In the genomic region with DNA sequence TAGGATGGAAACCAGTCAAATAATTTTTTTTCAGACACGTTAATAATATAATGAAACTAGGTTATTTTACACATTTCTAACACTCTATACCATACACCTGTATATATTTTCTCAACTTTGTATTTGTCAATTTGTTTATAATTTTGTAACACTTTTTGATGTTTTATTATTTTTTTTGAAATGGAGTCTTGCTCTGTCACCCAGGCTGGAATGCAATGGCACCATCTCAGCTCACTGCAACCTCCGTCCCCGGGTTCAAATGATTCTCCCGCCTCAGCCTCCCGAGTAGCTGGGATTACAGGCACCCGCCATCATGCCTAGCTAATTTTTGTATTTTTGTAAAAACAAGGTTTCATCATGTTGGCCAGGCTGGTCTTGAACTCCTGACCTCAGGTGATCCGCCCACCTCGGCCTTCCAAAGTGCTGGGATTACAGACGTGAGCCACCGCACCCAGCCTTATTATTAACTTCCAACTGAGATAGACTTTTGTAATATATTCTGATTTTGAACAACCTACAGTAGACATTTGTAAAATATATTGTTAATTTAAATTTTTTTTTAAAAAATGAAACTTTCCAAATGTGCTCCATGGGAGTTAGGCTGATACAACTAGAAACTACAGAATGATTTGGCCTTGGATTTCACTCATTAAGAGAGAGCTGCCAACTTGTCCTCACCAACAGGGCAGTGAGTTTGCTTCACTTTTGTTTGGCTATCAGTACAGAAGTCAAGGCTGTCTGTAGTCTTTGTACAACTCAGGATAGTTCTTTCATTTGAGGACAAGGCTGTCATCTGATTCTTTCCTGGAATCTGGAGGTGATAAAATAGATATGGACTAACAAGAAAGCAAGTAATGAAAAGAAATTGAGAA, we compare ENCODE assay signal across 1 cellular context.
A peak's percentile ranks its signal among the peaks of the same experiment; 100 is the strongest.
TF ChIP-seq lines count a peak whose summit lies in the region.

No MANE protein-coding gene starts in this region.

TF ChIP-seq in HepG2, 621 proteins besides CTCF, POLR2A, EP300 and RAD21 (continued from another document and continues in another):
- TF ChIP-seq TFDP2 (CRISPR knock-in tag; IDR thresholded peaks at IDR 0.05), result no peak
- no peak for TF ChIP-seq ZBTB8A (CRISPR knock-in tag; IDR thresholded peaks at IDR 0.05; ENCODE audit: borderline replicate concordance, low read depth)
- TF ChIP-seq GFI1 (CRISPR knock-in tag; IDR thresholded peaks at IDR 0.05; ENCODE audit: borderline replicate concordance), result peak; percentile 60
- TF ChIP-seq ZNF547 (CRISPR knock-in tag; IDR thresholded peaks at IDR 0.05), result no peak
- no peak for TF ChIP-seq CREB1 (IDR thresholded peaks at IDR 0.05)
- TF ChIP-seq CREB1 (CRISPR knock-in tag; IDR thresholded peaks at IDR 0.05), result no peak
- TF ChIP-seq, protein P1, sequence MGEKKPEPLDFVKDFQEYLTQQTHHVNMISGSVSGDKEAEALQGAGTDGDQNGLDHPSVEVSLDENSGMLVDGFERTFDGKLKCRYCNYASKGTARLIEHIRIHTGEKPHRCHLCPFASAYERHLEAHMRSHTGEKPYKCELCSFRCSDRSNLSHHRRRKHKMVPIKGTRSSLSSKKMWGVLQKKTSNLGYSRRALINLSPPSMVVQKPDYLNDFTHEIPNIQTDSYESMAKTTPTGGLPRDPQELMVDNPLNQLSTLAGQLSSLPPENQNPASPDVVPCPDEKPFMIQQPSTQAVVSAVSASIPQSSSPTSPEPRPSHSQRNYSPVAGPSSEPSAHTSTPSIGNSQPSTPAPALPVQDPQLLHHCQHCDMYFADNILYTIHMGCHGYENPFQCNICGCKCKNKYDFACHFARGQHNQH (CRISPR knock-in tag; IDR thresholded peaks at IDR 0.05), result no peak
- TF ChIP-seq SP4 (CRISPR knock-in tag; IDR thresholded peaks at IDR 0.05), result no peak
- TF ChIP-seq TP53 (CRISPR knock-in tag; conservative IDR thresholded peaks at IDR 0.05), result no peak
- TF ChIP-seq ZNF781 (CRISPR knock-in tag; IDR thresholded peaks at IDR 0.05; ENCODE audit: borderline replicate concordance, not compliant biosample characterization), result no peak
- no peak for TF ChIP-seq ZNF280D (CRISPR knock-in tag; IDR thresholded peaks at IDR 0.05)
- no peak; the same call in 1 of the 2 replicates for TF ChIP-seq ZNF792 (CRISPR knock-in tag; IDR thresholded peaks at IDR 0.05)
- TF ChIP-seq SCMH1 (CRISPR knock-in tag; IDR thresholded peaks at IDR 0.05; ENCODE audit: borderline replicate concordance), result no peak
- no peak for TF ChIP-seq ZNF605 (CRISPR knock-in tag; IDR thresholded peaks at IDR 0.05)
- TF ChIP-seq SP1 (IDR thresholded peaks at IDR 0.05), result no peak
- no peak for TF ChIP-seq SP1 (CRISPR knock-in tag; IDR thresholded peaks at IDR 0.05)
- TF ChIP-seq POGZ (CRISPR knock-in tag; IDR thresholded peaks at IDR 0.05), result peak; percentile 90
- no peak for TF ChIP-seq HOXA9 (CRISPR knock-in tag; IDR thresholded peaks at IDR 0.05; ENCODE audit: borderline replicate concordance)
- TF ChIP-seq BRF2 (CRISPR knock-in tag; IDR thresholded peaks at IDR 0.05), result no peak; the same call in 1 of the 2 replicates
- TF ChIP-seq RFXANK (CRISPR knock-in tag; IDR thresholded peaks at IDR 0.05), result no peak
- no peak for TF ChIP-seq TCF12 (IDR thresholded peaks at IDR 0.05)
- TF ChIP-seq TCF12 (CRISPR knock-in tag; IDR thresholded peaks at IDR 0.05), result no peak
- TF ChIP-seq ZNF761 (CRISPR knock-in tag; conservative IDR thresholded peaks at IDR 0.05), result no peak
- TF ChIP-seq, protein P2, sequence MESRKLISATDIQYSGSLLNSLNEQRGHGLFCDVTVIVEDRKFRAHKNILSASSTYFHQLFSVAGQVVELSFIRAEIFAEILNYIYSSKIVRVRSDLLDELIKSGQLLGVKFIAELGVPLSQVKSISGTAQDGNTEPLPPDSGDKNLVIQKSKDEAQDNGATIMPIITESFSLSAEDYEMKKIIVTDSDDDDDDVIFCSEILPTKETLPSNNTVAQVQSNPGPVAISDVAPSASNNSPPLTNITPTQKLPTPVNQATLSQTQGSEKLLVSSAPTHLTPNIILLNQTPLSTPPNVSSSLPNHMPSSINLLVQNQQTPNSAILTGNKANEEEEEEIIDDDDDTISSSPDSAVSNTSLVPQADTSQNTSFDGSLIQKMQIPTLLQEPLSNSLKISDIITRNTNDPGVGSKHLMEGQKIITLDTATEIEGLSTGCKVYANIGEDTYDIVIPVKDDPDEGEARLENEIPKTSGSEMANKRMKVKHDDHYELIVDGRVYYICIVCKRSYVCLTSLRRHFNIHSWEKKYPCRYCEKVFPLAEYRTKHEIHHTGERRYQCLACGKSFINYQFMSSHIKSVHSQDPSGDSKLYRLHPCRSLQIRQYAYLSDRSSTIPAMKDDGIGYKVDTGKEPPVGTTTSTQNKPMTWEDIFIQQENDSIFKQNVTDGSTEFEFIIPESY (CRISPR knock-in tag; IDR thresholded peaks at IDR 0.05), result peak; percentile 55
- peak; percentile 49; the same call in 1 of the 2 replicates for TF ChIP-seq NFIC (IDR thresholded peaks at IDR 0.05; ENCODE audit: low read length)
- TF ChIP-seq SMARCC2 (IDR thresholded peaks at IDR 0.05), result no peak
- TF ChIP-seq EEA1 (CRISPR knock-in tag; IDR thresholded peaks at IDR 0.05; ENCODE audit: borderline replicate concordance), result no peak
- TF ChIP-seq ZNF337 (CRISPR knock-in tag; IDR thresholded peaks at IDR 0.05; ENCODE audit: borderline replicate concordance, low read depth), result no peak
- TF ChIP-seq HOXD1 (CRISPR knock-in tag; IDR thresholded peaks at IDR 0.05), result no peak; the same call in 1 of the 2 replicates
- TF ChIP-seq, protein P3, sequence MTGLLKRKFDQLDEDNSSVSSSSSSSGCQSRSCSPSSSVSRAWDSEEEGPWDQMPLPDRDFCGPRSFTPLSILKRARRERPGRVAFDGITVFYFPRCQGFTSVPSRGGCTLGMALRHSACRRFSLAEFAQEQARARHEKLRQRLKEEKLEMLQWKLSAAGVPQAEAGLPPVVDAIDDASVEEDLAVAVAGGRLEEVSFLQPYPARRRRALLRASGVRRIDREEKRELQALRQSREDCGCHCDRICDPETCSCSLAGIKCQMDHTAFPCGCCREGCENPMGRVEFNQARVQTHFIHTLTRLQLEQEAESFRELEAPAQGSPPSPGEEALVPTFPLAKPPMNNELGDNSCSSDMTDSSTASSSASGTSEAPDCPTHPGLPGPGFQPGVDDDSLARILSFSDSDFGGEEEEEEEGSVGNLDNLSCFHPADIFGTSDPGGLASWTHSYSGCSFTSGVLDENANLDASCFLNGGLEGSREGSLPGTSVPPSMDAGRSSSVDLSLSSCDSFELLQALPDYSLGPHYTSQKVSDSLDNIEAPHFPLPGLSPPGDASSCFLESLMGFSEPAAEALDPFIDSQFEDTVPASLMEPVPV (CRISPR knock-in tag; IDR thresholded peaks at IDR 0.05), result no peak
- no peak for TF ChIP-seq ZNF512 (CRISPR knock-in tag; IDR thresholded peaks at IDR 0.05)
- TF ChIP-seq SP140L (CRISPR knock-in tag; IDR thresholded peaks at IDR 0.05; ENCODE audit: borderline replicate concordance), result no peak
- peak in 1 of 2 experiments; percentile 65; a peak in 2 of 4 replicates for TF ChIP-seq NR2F1 (CRISPR knock-in tag; IDR thresholded peaks at IDR 0.05)
- TF ChIP-seq, protein P4, sequence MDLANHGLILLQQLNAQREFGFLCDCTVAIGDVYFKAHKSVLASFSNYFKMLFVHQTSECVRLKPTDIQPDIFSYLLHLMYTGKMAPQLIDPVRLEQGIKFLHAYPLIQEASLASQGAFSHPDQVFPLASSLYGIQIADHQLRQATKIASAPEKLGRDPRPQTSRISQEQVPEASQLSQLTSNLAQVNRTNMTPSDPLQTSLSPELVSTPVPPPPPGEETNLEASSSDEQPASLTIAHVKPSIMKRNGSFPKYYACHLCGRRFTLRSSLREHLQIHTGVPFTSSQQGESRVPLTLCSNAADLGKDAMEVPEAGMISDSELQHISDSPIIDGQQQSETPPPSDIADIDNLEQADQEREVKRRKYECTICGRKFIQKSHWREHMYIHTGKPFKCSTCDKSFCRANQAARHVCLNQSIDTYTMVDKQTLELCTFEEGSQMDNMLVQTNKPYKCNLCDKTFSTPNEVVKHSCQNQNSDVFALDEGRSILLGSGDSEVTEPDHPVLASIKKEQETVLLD (CRISPR knock-in tag; IDR thresholded peaks at IDR 0.05; ENCODE audit: low read depth), result no peak
- TF ChIP-seq PTBP1 (IDR thresholded peaks at IDR 0.05; ENCODE audit: low read depth, low read length, poor library complexity, severe bottlenecking), result no peak
- peak; percentile 11; the same call in 1 of the 2 replicates for TF ChIP-seq ATF2 (CRISPR knock-in tag; IDR thresholded peaks at IDR 0.05)
- TF ChIP-seq HNF4A (CRISPR knock-in tag; IDR thresholded peaks at IDR 0.05), result peak; percentile 92
- no peak for TF ChIP-seq ZNF720 (CRISPR knock-in tag; IDR thresholded peaks at IDR 0.05)
- peak; percentile 80; the same call in 1 of the 2 replicates for TF ChIP-seq ZMYM2 (CRISPR knock-in tag; IDR thresholded peaks at IDR 0.05)
- TF ChIP-seq ZC3H13 (CRISPR knock-in tag; IDR thresholded peaks at IDR 0.05), result no peak
- peak; percentile 53 for TF ChIP-seq TCF7 (IDR thresholded peaks at IDR 0.05; ENCODE audit: low read depth)
- peak; percentile 93 for TF ChIP-seq BCL6 (CRISPR knock-in tag; IDR thresholded peaks at IDR 0.05)
- TF ChIP-seq THAP7 (CRISPR knock-in tag; IDR thresholded peaks at IDR 0.05), result no peak
- TF ChIP-seq ZNF224 (CRISPR knock-in tag; IDR thresholded peaks at IDR 0.05), result no peak
- peak; percentile 91 for TF ChIP-seq MED1 (CRISPR knock-in tag; IDR thresholded peaks at IDR 0.05)
- no peak for TF ChIP-seq PRPF4 (IDR thresholded peaks at IDR 0.05; ENCODE audit: low read depth, low read length, poor library complexity, severe bottlenecking)
- TF ChIP-seq ZNF672 (CRISPR knock-in tag; IDR thresholded peaks at IDR 0.05), result no peak
- TF ChIP-seq ATF7 (IDR thresholded peaks at IDR 0.05), result no peak
- no peak for TF ChIP-seq ATF7 (CRISPR knock-in tag; IDR thresholded peaks at IDR 0.05)
- TF ChIP-seq ZZZ3 (CRISPR knock-in tag; IDR thresholded peaks at IDR 0.05; ENCODE audit: borderline replicate concordance), result no peak
- TF ChIP-seq ZNF572 (CRISPR knock-in tag; IDR thresholded peaks at IDR 0.05), result no peak
- TF ChIP-seq PITX1 (CRISPR knock-in tag; IDR thresholded peaks at IDR 0.05), result 0 out of 2 replicates have a peak, but pooled peaks have one; percentile 18
- peak; percentile 76 for TF ChIP-seq ELF3 (CRISPR knock-in tag; IDR thresholded peaks at IDR 0.05)
